ENCODE assay signal across 1 cellular context in genomic region chr22:45645526-45646414, GRCh38.
A peak's percentile ranks its signal among the peaks of the same experiment; 100 is the strongest.
TF ChIP-seq lines count a peak whose summit lies in the region.

No MANE protein-coding gene starts in this region.

TF ChIP-seq in K562, 482 proteins besides CTCF, POLR2A, EP300 and RAD21 (continued from another document):
- TF ChIP-seq CTCFL (IDR thresholded peaks at IDR 0.05; ENCODE audit: borderline replicate concordance, insufficient read depth, low read depth, low read length, poor library complexity, severe bottlenecking) (peak; percentile 20), ZNF232 (CRISPR knock-in tag; IDR thresholded peaks at IDR 0.05) (no peak), RB1 (IDR thresholded peaks at IDR 0.05; ENCODE audit: low read depth) (peak; percentile 69; the same call in 1 of the 2 replicates), ZFX (CRISPR knock-in tag; IDR thresholded peaks at IDR 0.05) (no peak), RFX7 (CRISPR knock-in tag; IDR thresholded peaks at IDR 0.05) (no peak), MYC (IDR thresholded peaks at IDR 0.05; ENCODE audit: low read depth, low read length) (peak; percentile 64), MYC (CRISPR knock-in tag; IDR thresholded peaks at IDR 0.05; ENCODE audit: borderline replicate concordance, low read depth) (no peak), KLF13 (tag; IDR thresholded peaks at IDR 0.05; ENCODE audit: borderline replicate concordance, low read depth) (no peak), E2F6 (IDR thresholded peaks at IDR 0.05; ENCODE audit: borderline replicate concordance in 1 of 2, extremely low read depth in 1 of 2, insufficient read depth in 1 of 2, insufficient read length in 1 of 2, low read depth in 1 of 2, low read length in 1 of 2, poor library complexity in 1 of 2, severe bottlenecking in 1 of 2) (peak; percentile 37 to 80), PHF21A (IDR thresholded peaks at IDR 0.05; ENCODE audit: borderline replicate concordance, low read depth) (no peak), YY1 (IDR thresholded peaks at IDR 0.05; ENCODE audit: borderline replicate concordance in 1 of 3, control insufficient read depth in 1 of 3, extremely low read depth in 1 of 3, insufficient read depth in 3 of 3, insufficient read length in 1 of 3, insufficient replicate concordance in 2 of 3, low read depth in 1 of 3, low read length in 2 of 3) (peak; percentile 15 to 75 (median 49)), MECOM (CRISPR knock-in tag; IDR thresholded peaks at IDR 0.05) (no peak), BRF2 (IDR thresholded peaks at IDR 0.05; ENCODE audit: borderline replicate concordance, insufficient read depth, insufficient read length) (no peak), MAX (CRISPR knock-in tag; IDR thresholded peaks at IDR 0.05) (peak; percentile 44; the same call in 1 of the 2 replicates), HMGN3 (IDR thresholded peaks at IDR 0.05; ENCODE audit: borderline replicate concordance, extremely low read depth, insufficient read length, low read depth, low read length) (no peak), ZNF133 (CRISPR knock-in tag; IDR thresholded peaks at IDR 0.05) (no peak), SMC3 (conservative IDR thresholded peaks at IDR 0.05; ENCODE audit: insufficient read depth, low read depth, low read length) (peak; percentile 75), PML (IDR thresholded peaks at IDR 0.05; ENCODE audit: low read length) (no peak), HDGF (IDR thresholded peaks at IDR 0.05) (no peak), CXXC5 (CRISPR knock-in tag; IDR thresholded peaks at IDR 0.05) (peak; percentile 49), VEZF1 (CRISPR knock-in tag; IDR thresholded peaks at IDR 0.05) (no peak), STAT6 (CRISPR knock-in tag; IDR thresholded peaks at IDR 0.05) (no peak), ZNF253 (CRISPR knock-in tag; conservative IDR thresholded peaks at IDR 0.05) (no peak), USF2 (CRISPR knock-in tag; IDR thresholded peaks at IDR 0.05) (peak; percentile 47), CCNT2 (IDR thresholded peaks at IDR 0.05; ENCODE audit: borderline replicate concordance, extremely low read depth, insufficient read length, low read depth, low read length) (peak; percentile 31)
